Comparison of ENCODE assay signal across 7 cellular contexts in genomic region chr11:119284344-119285157, GRCh38. TPM values are rescaled to one million over a fixed set of nuclear protein-coding genes. Genes with fewer than 3 reads are reported as not detected.
DNase-seq lines count a peak whose midpoint lies in the region; ATAC-seq and TF ChIP-seq lines count a peak whose summit lies in the region.

No MANE protein-coding gene starts in this region.

- H3K36me3 ChIP-seq in GM23248 (ENCODE audit: low read depth), result peaks cover 25% of the 10 kb centered on the region
- H3K36me3 ChIP-seq in OCI-LY1 (ENCODE audit: insufficient read depth, low read length), result peaks cover 52% of the 10 kb centered on the region

- H3K27ac ChIP-seq in GM23248 (no peak overlapping the region), OCI-LY1 (ENCODE audit: low read depth, low read length, poor library complexity, severe bottlenecking) (no peak overlapping the region)

- no peak overlapping the region for H3K4me3 Mint-ChIP-seq in dendritic cell treated with granulocyte-macrophage colony-stimulating factor and Interleukin-4, amounts not matched to agents 40 ng/mL and 50 ng/mL, for 4 days

- H3K9me2 ChIP-seq in GM23248 (ENCODE audit: insufficient read depth) (no peaks in the 10 kb centered on the region), OCI-LY1 (ENCODE audit: low read depth, low read length) (no peaks in the 10 kb centered on the region)

- H3K4me3 ChIP-seq in GM23248 (no peak overlapping the region), OCI-LY1 (ENCODE audit: low read depth, low read length, poor library complexity, severe bottlenecking) (no peak overlapping the region)

- DNase-seq in DMS114 treated with DMSO at 0.1 percent for 48 hours (lab: John Stamatoyannopoulos, UW; ENCODE audit: unreplicated experiment) (peak; percentile 23), GM23248 (peak; percentile 54), midbrain (lab: John Stamatoyannopoulos, UW) (peak; percentile 6)

- no peaks in the 10 kb centered on the region for H3K4me1 Mint-ChIP-seq in dendritic cell treated with granulocyte-macrophage colony-stimulating factor and Interleukin-4, amounts not matched to agents 40 ng/mL and 50 ng/mL, for 4 days (ENCODE audit: low read depth)

- ATAC-seq in GM18505 (IDR thresholded peaks at IDR 0.05; ENCODE audit: unreplicated experiment), result no peak
- ATAC-seq in HG03135 (IDR thresholded peaks at IDR 0.05; ENCODE audit: unreplicated experiment), result no peak

- peak overlapping the region; percentile 7 for H3K27ac Mint-ChIP-seq in dendritic cell treated with granulocyte-macrophage colony-stimulating factor and Interleukin-4, amounts not matched to agents 40 ng/mL and 50 ng/mL, for 4 days

- no peaks in the 10 kb centered on the region for H3F3A ChIP-seq in GM23248 (ENCODE audit: insufficient read depth)
- H3F3A ChIP-seq in OCI-LY1 (ENCODE audit: insufficient read depth, low read length), result no peaks in the 10 kb centered on the region

- no peaks in the 10 kb centered on the region for H3K27me3 ChIP-seq in GM23248 (replicated peaks; ENCODE audit: insufficient read depth)
- H3K27me3 ChIP-seq in OCI-LY1 (ENCODE audit: insufficient read depth, low read length), result no peaks in the 10 kb centered on the region

- intact Hi-C loops in dendritic cell treated with granulocyte-macrophage colony-stimulating factor and Interleukin-4, amounts not matched to agents 40 ng/mL and 50 ng/mL, for 4 days (cut with micrococcal nuclease), result no loop called here

- H3K4me1 ChIP-seq in GM23248 (ENCODE audit: insufficient read depth) (no peaks in the 10 kb centered on the region), OCI-LY1 (ENCODE audit: insufficient read depth, low read length, severe bottlenecking) (no peaks in the 10 kb centered on the region)

- H4K20me1 ChIP-seq in GM23248 (ENCODE audit: insufficient read depth) (no peaks in the 10 kb centered on the region), OCI-LY1 (ENCODE audit: insufficient read depth, low read length) (no peaks in the 10 kb centered on the region)

- H3K9me3 ChIP-seq in GM23248 (ENCODE audit: low read depth), result no peaks in the 10 kb centered on the region
- H3K9me3 ChIP-seq in OCI-LY1 (ENCODE audit: low read length), result no peaks in the 10 kb centered on the region

- H3K9ac ChIP-seq in GM23248 (no peak overlapping the region), OCI-LY1 (ENCODE audit: low read length) (no peak overlapping the region)

- in situ Hi-C loops in GM23248 (cut with MboI), result no loop called here

- peak; percentile 62; the same call in 1 of the 2 replicates for TF ChIP-seq CTCF in OCI-LY1 (IDR thresholded peaks at IDR 0.05; ENCODE audit: low read length)

- no peak for TF ChIP-seq POLR2A in GM18505 (IDR thresholded peaks at IDR 0.05; ENCODE audit: borderline replicate concordance, extremely low read depth, insufficient read depth, insufficient read length)

- H3K4me2 ChIP-seq in GM23248 (ENCODE audit: unreplicated experiment), result no peak overlapping the region
- no peak overlapping the region for H3K4me2 ChIP-seq in OCI-LY1 (ENCODE audit: low read length)

- no peaks in the 10 kb centered on the region for H3K27me3 Mint-ChIP-seq in dendritic cell treated with granulocyte-macrophage colony-stimulating factor and Interleukin-4, amounts not matched to agents 40 ng/mL and 50 ng/mL, for 4 days

- H2AFZ ChIP-seq in GM23248 (0 out of 2 replicates have a peak overlapping the region, but pooled peaks have one; percentile 39), OCI-LY1 (ENCODE audit: low read length) (no peak overlapping the region)

- WGBS in GM23248 (ENCODE audit: low coverage in 1 of 2, low lambda C conversion rate in 2 of 2, missing lambda C conversion rate in 2 of 2), 2 experiments, result 58 to 61% methylated on average over 9 of the region's 9 CpGs

- H3K79me2 ChIP-seq in GM23248 (ENCODE audit: insufficient read depth), result 0 out of 2 replicates have a peak, but pooled peaks cover 4% of the 10 kb centered on the region
- H3K79me2 ChIP-seq in OCI-LY1 (ENCODE audit: insufficient read depth, low read length), result no peaks in the 10 kb centered on the region

- peaks cover 93% of the 10 kb centered on the region for H3K36me3 Mint-ChIP-seq in dendritic cell treated with granulocyte-macrophage colony-stimulating factor and Interleukin-4, amounts not matched to agents 40 ng/mL and 50 ng/mL, for 4 days (ENCODE audit: low read depth)

- H3K9me3 Mint-ChIP-seq in dendritic cell treated with granulocyte-macrophage colony-stimulating factor and Interleukin-4, amounts not matched to agents 40 ng/mL and 50 ng/mL, for 4 days, result no peaks in the 10 kb centered on the region

RNA-seq across cellular contexts. Expression of gene MCAM, which starts 32.4 kb away (rescaled TPM):
- total RNA-seq in GM23248 (2014; rRNA removed; shearing (Covaris generic)), result 40.4 and 61.3 TPM in 2 replicates
- polyA plus RNA-seq in GM23248 (2016; fragmentation: Nextera tagmentation; extraction: Ambion mirVana), result 8.6 and 10.5 TPM in 2 replicates

RNA-seq across cellular contexts. Expression of gene RNF26, which starts 49.8 kb away (rescaled TPM):
- 6.4 and 8.0 TPM in 2 replicates for total RNA-seq in GM23248 (2014; rRNA removed; shearing (Covaris generic))
- 49.5 and 53.1 TPM in 2 replicates for polyA plus RNA-seq in GM23248 (2016; fragmentation: Nextera tagmentation; extraction: Ambion mirVana)

RNA-seq across cellular contexts. Expression of gene C1QTNF5, which starts 56.1 kb away (rescaled TPM):
- total RNA-seq in GM23248 (2014; rRNA removed; shearing (Covaris generic)), result 23.4 and 27.9 TPM in 2 replicates
- 4.5 and 6.2 TPM in 2 replicates for polyA plus RNA-seq in GM23248 (2016; fragmentation: Nextera tagmentation; extraction: Ambion mirVana)
